In the genomic region with DNA sequence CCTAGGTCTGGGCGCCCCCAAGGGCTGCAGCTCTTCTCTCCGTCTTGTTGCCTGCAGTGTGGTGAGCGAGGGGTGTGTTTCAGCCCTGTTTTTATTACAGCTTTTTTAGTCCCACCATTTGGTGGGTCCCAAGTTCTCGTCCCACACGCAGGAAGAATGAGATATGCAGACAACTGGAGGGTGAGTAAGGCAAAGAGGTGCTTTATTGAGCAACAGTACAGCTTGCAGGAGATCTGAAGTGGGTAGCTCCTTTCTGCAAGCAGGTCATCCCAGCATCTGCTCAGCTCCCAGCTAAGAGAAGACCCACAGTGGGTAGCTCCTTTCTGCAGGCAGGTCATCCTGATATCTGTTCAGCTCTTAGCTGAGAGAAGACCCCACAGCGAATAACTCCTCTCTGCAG, we compare ENCODE assay signal across 27 cellular contexts. TPM values are rescaled to one million over a fixed set of nuclear protein-coding genes. Genes with fewer than 3 reads are reported as not detected.
DNase-seq lines count a peak whose midpoint lies in the region; ATAC-seq, FAIRE-seq and TF ChIP-seq lines count a peak whose summit lies in the region.
"Had no signal": no experiment of that assay in that cellular context is flagged by ENCODE, and none has a peak within 500 bp of the region (broad histone marks: within the 10 kb centered on the region; RNA-seq: fewer than 3 reads in every experiment).

No MANE protein-coding gene starts in this region.

- H3K36me3 Mint-ChIP-seq in stimulated activated effector memory CD8-positive, alpha-beta T cell treated with anti-CD3 and anti-CD28 coated beads, Interleukin-12 subunit alpha, Interleukin-12 subunit beta, amount 100 ng/mL, for 72 hours: no peaks in the 10 kb centered on the region
- H3K36me3 Mint-ChIP-seq: CD14-positive monocyte; CD4-positive, alpha-beta memory T cell; CD4-positive, CD25-positive, alpha-beta regulatory T cell; CD8-positive, alpha-beta memory T cell had no signal

- H3K9ac ChIP-seq in H1 (replicated peaks in 1 of 4; ENCODE audit: extremely low read depth in 1 of 4, low read depth in 3 of 4, low read length in 3 of 4): no peak overlapping the region
- H3K9ac ChIP-seq: BLaER1 had no signal

- no peak overlapping the region for H4K5ac ChIP-seq in H1 (ENCODE audit: insufficient read length, low read depth, low read length)

- H3K9me3 ChIP-seq in H1 (ENCODE audit: insufficient read depth in 2 of 2, low read depth in 1 of 2, low read length in 1 of 2): no peaks in the 10 kb centered on the region
- H3K9me3 ChIP-seq: BE2C had no signal

- CTCF ChIA-PET in RWPE1 (lab: Yijun Ruan, JAX): no interaction called here
- CTCF ChIA-PET in H1 (lab: Charles Lee; ENCODE audit: partially characterized antibody): interaction anchor here (0.6 to 8.0 kb wide), 24 partner anchors 8 to 1497 kb away, joined by 3 to 61 read pairs (median 6); no protein-coding TSS in a partner anchor

- TF ChIP-seq CTCF in RWPE1 (conservative IDR thresholded peaks at IDR 0.05; ENCODE audit: low read depth) (no peak), H1 (IDR thresholded peaks at IDR 0.05; ENCODE audit: control extremely low read depth in 1 of 3, insufficient read depth in 1 of 3, low read depth in 1 of 3, low read length in 3 of 3) (no peak)

- no peaks in the 10 kb centered on the region for H3K79me2 ChIP-seq in H1 (ENCODE audit: control insufficient read depth in 1 of 2, insufficient read depth in 2 of 2, low read length in 2 of 2)

- H4K91ac ChIP-seq in H1 (replicated peaks; ENCODE audit: insufficient read length, low read length): no peak overlapping the region

- no peak overlapping the region for H4K8ac ChIP-seq in H1 (ENCODE audit: extremely low read depth, insufficient read depth, low read length)

- no peak overlapping the region for H2BK120ac ChIP-seq in H1 (replicated peaks; ENCODE audit: low read depth, low read length)

- no peak for FAIRE-seq in H1 (lab: Jason Lieb, UNC)
- FAIRE-seq: A204.1, GM12878, GM12892, GM18507 had no signal

- H3K9me3 Mint-ChIP-seq in stimulated activated effector memory CD8-positive, alpha-beta T cell treated with anti-CD3 and anti-CD28 coated beads, Interleukin-12 subunit alpha, Interleukin-12 subunit beta, amount 100 ng/mL, for 72 hours: no peaks in the 10 kb centered on the region
- H3K9me3 Mint-ChIP-seq: CD8-positive, alpha-beta memory T cell had no signal

- no peak overlapping the region for H2AK5ac ChIP-seq in H1 (ENCODE audit: low read depth, low read length)

- TF ChIP-seq EP300 in H1 (IDR thresholded peaks at IDR 0.05; ENCODE audit: borderline replicate concordance in 1 of 2, low read depth in 2 of 2, low read length in 2 of 2): no peak

- H3K27ac ChIP-seq in RWPE1: peak overlapping the region; percentile 34
- H3K27ac ChIP-seq in H1 (ENCODE audit: low read depth, low read length): no peak overlapping the region
- H3K27ac ChIP-seq: BLaER1 had no signal

- no peak overlapping the region for H2BK5ac ChIP-seq in H1 (ENCODE audit: low read depth, low read length)

- TF ChIP-seq RAD21 in H1 (IDR thresholded peaks at IDR 0.05 in 1 of 2, conservative IDR thresholded peaks at IDR 0.05 in 1 of 2; ENCODE audit: low read depth in 2 of 2, low read length in 2 of 2): no peak

- no peak overlapping the region for H3K23ac ChIP-seq in H1 (ENCODE audit: insufficient read length)

- POLR2A ChIA-PET in RWPE1 (lab: Yijun Ruan, JAX; ENCODE audit: low non-redundant PET): no interaction called here
- POLR2A ChIA-PET in H1 (lab: Charles Lee; ENCODE audit: partially characterized antibody): interaction anchor here (0.6 kb wide), 1 partner anchor 138 kb away, joined by 3 read pairs; no protein-coding TSS in a partner anchor

- H2AFZ ChIP-seq in H1 (ENCODE audit: low read length): peak overlapping the region; percentile 81

- no peak overlapping the region for H3K18ac ChIP-seq in H1 (ENCODE audit: extremely low read depth, low read length)

- H3K14ac ChIP-seq in H1 (ENCODE audit: insufficient read length): no peak overlapping the region

- H3K4ac ChIP-seq in H1 (replicated peaks; ENCODE audit: insufficient read length, low read depth, low read length): no peak overlapping the region

- no peak overlapping the region for H2BK12ac ChIP-seq in H1 (ENCODE audit: low read depth, low read length)

- no peak overlapping the region for H3K4me2 ChIP-seq in H1 (ENCODE audit: insufficient read depth in 1 of 2, low read depth in 2 of 2, low read length in 2 of 2)
- H3K4me2 ChIP-seq: BLaER1 had no signal

- ATAC-seq in stimulated activated effector memory CD8-positive, alpha-beta T cell treated with anti-CD3 and anti-CD28 coated beads, Interleukin-12 subunit alpha, Interleukin-12 subunit beta, amount 100 ng/mL, for 72 hours: peak; percentile 22
- ATAC-seq: GM12878 had no signal

- no peaks in the 10 kb centered on the region for H3K4me1 Mint-ChIP-seq in stimulated activated effector memory CD8-positive, alpha-beta T cell treated with anti-CD3 and anti-CD28 coated beads, Interleukin-12 subunit alpha, Interleukin-12 subunit beta, amount 100 ng/mL, for 72 hours
- H3K4me1 Mint-ChIP-seq: CD14-positive monocyte; CD4-positive, alpha-beta memory T cell had no signal

- H2BK15ac ChIP-seq in H1 (ENCODE audit: low read length): no peak overlapping the region

- H2BK20ac ChIP-seq in H1 (ENCODE audit: low read length): no peak overlapping the region

- no peak overlapping the region for H3K56ac ChIP-seq in H1 (replicated peaks; ENCODE audit: insufficient read length, low read depth, low read length)

- H3K36me3 ChIP-seq in H1 (ENCODE audit: control insufficient read depth in 2 of 4, insufficient read depth in 4 of 4, low read length in 3 of 4): no peaks in the 10 kb centered on the region
- H3K36me3 ChIP-seq: BE2C had no signal

- H3K4me3 ChIP-seq in H1 (ENCODE audit: extremely low read depth in 1 of 4, insufficient read depth in 2 of 4, low read depth in 3 of 4, low read length in 4 of 4): no peak overlapping the region
- H3K4me3 ChIP-seq: GM12878 had no signal

- H3K23me2 ChIP-seq in H1 (ENCODE audit: low read depth, low read length): no peaks in the 10 kb centered on the region

- H3K4me1 ChIP-seq in H1 (replicated peaks in 1 of 4; ENCODE audit: control insufficient read depth in 3 of 4, insufficient read depth in 4 of 4, low read length in 3 of 4): no peaks in the 10 kb centered on the region
- H3K4me1 ChIP-seq: BE2C, BLaER1 had no signal

- no peak overlapping the region for H3K4me3 Mint-ChIP-seq in stimulated activated effector memory CD8-positive, alpha-beta T cell treated with anti-CD3 and anti-CD28 coated beads, Interleukin-12 subunit alpha, Interleukin-12 subunit beta, amount 100 ng/mL, for 72 hours
- H3K4me3 Mint-ChIP-seq: CD14-positive monocyte; CD4-positive, alpha-beta memory T cell; CD4-positive, CD25-positive, alpha-beta regulatory T cell; CD8-positive, alpha-beta memory T cell had no signal

- DNase-seq in RWPE1 (ENCODE audit: low spot score): no peak
- DNase-seq in H1 (ENCODE audit: low read depth in 1 of 2, low spot score in 2 of 2): no peak
- DNase-seq in stimulated activated effector memory CD8-positive, alpha-beta T cell treated with anti-CD3 and anti-CD28 coated beads, Interleukin-12 subunit alpha, Interleukin-12 subunit beta, amount 100 ng/mL, for 72 hours (ENCODE audit: low spot score in 2 of 2): no peak
- DNase-seq in activated CD8-positive, alpha-beta memory T cell treated with anti-CD3 and anti-CD28 coated beads for 24 hours: no peak
- no peak for DNase-seq in stimulated activated CD4-positive, alpha-beta T cell treated with anti-CD3 and anti-CD28 coated beads, Interleukin-2, amount 100 ng/mL, for 24 hours
- DNase-seq: 8988T; ACHN; BE2C; C1 segment of cervical spinal cord; CD4-positive, alpha-beta memory T cell; CD4-positive, CD25-positive, alpha-beta regulatory T cell; CD8-positive, alpha-beta memory T cell; COR-L47; DMS 273 treated with DMSO at 0.1 percent for 48 hours; DMS153; DMS79; DND-41; EL; GDM1 had no signal

- no peak for TF ChIP-seq POLR2A in H1 (IDR thresholded peaks at IDR 0.05; ENCODE audit: control extremely low read depth in 1 of 2, low read depth in 2 of 2, low read length in 2 of 2)

- no peaks in the 10 kb centered on the region for H3K79me1 ChIP-seq in H1 (ENCODE audit: low read depth, low read length)

- no peaks in the 10 kb centered on the region for H3K27me3 ChIP-seq in H1 (replicated peaks in 1 of 4; ENCODE audit: control insufficient read depth in 3 of 4, extremely low read depth in 1 of 4, insufficient read depth in 3 of 4, low read length in 3 of 4)
- H3K27me3 ChIP-seq: BE2C, BLaER1 had no signal

- no peak overlapping the region for H3K27ac Mint-ChIP-seq in stimulated activated effector memory CD8-positive, alpha-beta T cell treated with anti-CD3 and anti-CD28 coated beads, Interleukin-12 subunit alpha, Interleukin-12 subunit beta, amount 100 ng/mL, for 72 hours
- H3K27ac Mint-ChIP-seq: CD14-positive monocyte; CD4-positive, alpha-beta memory T cell; CD4-positive, CD25-positive, alpha-beta regulatory T cell; CD8-positive, alpha-beta memory T cell had no signal

- WGBS in H1 (ENCODE audit: extremely low coverage in 1 of 2, insufficient coverage in 1 of 2, insufficient read length in 1 of 2, insufficient replicate concordance in 2 of 2, low coverage in 1 of 2, low lambda C conversion rate in 2 of 2, missing lambda C conversion rate in 1 of 2), 2 experiments: 72% methylated on average over 3 of the region's 6 CpGs; no CpG with 5 or more reads in 1 of the 2 experiments

- H4K20me1 ChIP-seq in H1 (replicated peaks in 1 of 2; ENCODE audit: control insufficient read depth in 1 of 2, insufficient read depth in 2 of 2, low read length in 2 of 2): no peaks in the 10 kb centered on the region
- H4K20me1 ChIP-seq: BLaER1 had no signal

RNA-seq across cellular contexts. Expression of gene C10orf67, which starts 28.2 kb away (rescaled TPM):
- total RNA-seq in H1 (2021; fragmentation: NEBNext Ultra II Directional; extraction: Animal tissue kit (Norgen Biotek cat#: 25700)): 0.11 TPM in 1 of 2 replicates, not detected in the other
- polyA plus RNA-seq in H1 (2011; rRNA removed): 0.03 and 0.05 TPM in 2 replicates
- 0.06 TPM for polyA plus RNA-seq in H1 (2011; cell fraction: cytosol; rRNA removed)
- 0.04 TPM for polyA plus RNA-seq in H1 (2011; cell fraction: nucleus; rRNA removed)
- 0.15 TPM in 1 of 4 replicates, not detected in the others for polyA plus RNA-seq in H1 (2012, experiment 1 of 2)
- not detected for polyA plus RNA-seq in H1 (2012, experiment 2 of 2)
- polyA plus RNA-seq in H1 (2013, experiment 1 of 2): 0.02 TPM
- polyA plus RNA-seq in H1 (2013, experiment 2 of 2): 0.07 TPM
- polyA minus RNA-seq in H1 (2011; rRNA and poly(A)+ RNA removed): 0.06 and 0.12 TPM in 2 replicates
- not detected for polyA minus RNA-seq in H1 (2011; cell fraction: cytosol; rRNA and poly(A)+ RNA removed)
- polyA minus RNA-seq in H1 (2011; cell fraction: nucleus; rRNA and poly(A)+ RNA removed): not detected
- total RNA-seq: CD4-positive, alpha-beta memory T cell; CD8-positive, alpha-beta memory T cell; Daoy; G401 had no signal
- polyA plus RNA-seq: CD14-positive monocyte, GM12878 had no signal
